Comparison of ENCODE assay signal across 2 cellular contexts in the genomic region with DNA sequence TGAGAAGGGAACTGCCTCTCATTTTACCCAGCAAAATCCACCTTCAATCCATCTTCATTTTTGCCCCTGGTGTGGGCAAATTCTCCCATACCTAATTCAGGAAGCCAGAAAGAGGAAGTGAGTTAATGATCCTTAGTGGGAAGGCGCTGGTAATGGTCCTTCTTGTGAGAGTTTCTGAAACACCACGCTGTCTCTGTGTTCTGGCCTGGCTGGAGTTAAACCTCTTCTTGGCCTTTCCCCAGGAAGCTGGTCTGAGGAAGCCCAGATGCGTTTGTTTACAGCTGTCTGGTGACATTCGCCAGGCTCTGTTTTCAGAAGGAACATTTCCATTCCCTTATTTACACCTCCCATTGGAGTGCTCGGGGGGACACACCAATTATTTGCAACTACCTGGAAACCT.
A peak's percentile ranks its signal among the peaks of the same experiment; 100 is the strongest.
TF ChIP-seq lines count a peak whose summit lies in the region.

No MANE protein-coding gene starts in this region.

TF ChIP-seq in liver, 16 proteins besides CTCF, POLR2A, EP300 and RAD21:
- no peak for TF ChIP-seq FOXA1 (IDR thresholded peaks at IDR 0.05)
- TF ChIP-seq NR2F2 (IDR thresholded peaks at IDR 0.05) = peak; percentile 23
- no peak for TF ChIP-seq SP1 (IDR thresholded peaks at IDR 0.05)
- TF ChIP-seq RXRA (IDR thresholded peaks at IDR 0.05) = no peak
- TF ChIP-seq TAF1 (conservative IDR thresholded peaks at IDR 0.05) = no peak
- TF ChIP-seq JUND (IDR thresholded peaks at IDR 0.05) = no peak

TF ChIP-seq in HepG2, 621 proteins besides CTCF, POLR2A, EP300 and RAD21:
- TF ChIP-seq RFX5 (IDR thresholded peaks at IDR 0.05; ENCODE audit: low read depth, low read length) (no peak), MAFF (IDR thresholded peaks at IDR 0.05; ENCODE audit: low read depth, low read length) (no peak), TEAD2 (CRISPR knock-in tag; IDR thresholded peaks at IDR 0.05) (no peak), ATRX (CRISPR knock-in tag; IDR thresholded peaks at IDR 0.05; ENCODE audit: borderline replicate concordance) (no peak), ARNT (IDR thresholded peaks at IDR 0.05) (no peak), ZNF235 (CRISPR knock-in tag; IDR thresholded peaks at IDR 0.05; ENCODE audit: borderline replicate concordance) (no peak), NR2F2 (IDR thresholded peaks at IDR 0.05; ENCODE audit: borderline replicate concordance, low read depth) (no peak), HIVEP1 (CRISPR knock-in tag; IDR thresholded peaks at IDR 0.05) (no peak), ZNF225 (CRISPR knock-in tag; IDR thresholded peaks at IDR 0.05) (no peak), NR3C1 (CRISPR knock-in tag; IDR thresholded peaks at IDR 0.05) (no peak), RBAK (CRISPR knock-in tag; IDR thresholded peaks at IDR 0.05) (no peak), MTF2 (CRISPR knock-in tag; IDR thresholded peaks at IDR 0.05; ENCODE audit: borderline replicate concordance) (no peak), ZNF430 (CRISPR knock-in tag; IDR thresholded peaks at IDR 0.05) (no peak)
- TF ChIP-seq, protein P1, sequence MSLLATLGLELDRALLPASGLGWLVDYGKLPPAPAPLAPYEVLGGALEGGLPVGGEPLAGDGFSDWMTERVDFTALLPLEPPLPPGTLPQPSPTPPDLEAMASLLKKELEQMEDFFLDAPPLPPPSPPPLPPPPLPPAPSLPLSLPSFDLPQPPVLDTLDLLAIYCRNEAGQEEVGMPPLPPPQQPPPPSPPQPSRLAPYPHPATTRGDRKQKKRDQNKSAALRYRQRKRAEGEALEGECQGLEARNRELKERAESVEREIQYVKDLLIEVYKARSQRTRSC (CRISPR knock-in tag; IDR thresholded peaks at IDR 0.05; ENCODE audit: low read depth) = no peak
- TF ChIP-seq, protein P2, sequence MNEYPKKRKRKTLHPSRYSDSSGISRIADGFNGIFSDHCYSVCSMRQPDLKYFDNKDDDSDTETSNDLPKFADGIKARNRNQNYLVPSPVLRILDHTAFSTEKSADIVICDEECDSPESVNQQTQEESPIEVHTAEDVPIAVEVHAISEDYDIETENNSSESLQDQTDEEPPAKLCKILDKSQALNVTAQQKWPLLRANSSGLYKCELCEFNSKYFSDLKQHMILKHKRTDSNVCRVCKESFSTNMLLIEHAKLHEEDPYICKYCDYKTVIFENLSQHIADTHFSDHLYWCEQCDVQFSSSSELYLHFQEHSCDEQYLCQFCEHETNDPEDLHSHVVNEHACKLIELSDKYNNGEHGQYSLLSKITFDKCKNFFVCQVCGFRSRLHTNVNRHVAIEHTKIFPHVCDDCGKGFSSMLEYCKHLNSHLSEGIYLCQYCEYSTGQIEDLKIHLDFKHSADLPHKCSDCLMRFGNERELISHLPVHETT (CRISPR knock-in tag; conservative IDR thresholded peaks at IDR 0.05) = no peak
